ENCODE assay signal across 12 cellular contexts in genomic region chr1:6472391-6472790, GRCh38. TPM values are rescaled to one million over a fixed set of nuclear protein-coding genes. Genes with fewer than 3 reads are reported as not detected.
DNase-seq lines count a peak whose midpoint lies in the region; ATAC-seq, FAIRE-seq and TF ChIP-seq lines count a peak whose summit lies in the region.
"Had no signal": no experiment of that assay in that cellular context is flagged by ENCODE, and none has a peak within 500 bp of the region (broad histone marks: within the 10 kb centered on the region; RNA-seq: fewer than 3 reads in every experiment).

No MANE protein-coding gene starts in this region.

- H2AFZ ChIP-seq in HCT116 (ENCODE audit: low read depth, low read length, poor library complexity, severe bottlenecking): no peak overlapping the region
- no peak overlapping the region for H2AFZ ChIP-seq in GM12878 (ENCODE audit: control insufficient read depth, low read depth, low read length)

- POLR2A ChIA-PET in HCT116 (lab: Charles Lee) (interaction anchor here (1.0 to 1.5 kb wide), 2 partner anchors 19 to 32 kb away, joined by 3 to 7 read pairs; partner anchors contain the start of gene PLEKHG5), GM12878 (lab: Charles Lee) (no interaction called here)

- no peaks in the 10 kb centered on the region for H3K36me3 Mint-ChIP-seq in natural killer cell
- H3K36me3 Mint-ChIP-seq: memory B cell had no signal

- H3K4me1 Mint-ChIP-seq in natural killer cell: peaks cover 0 to 7% of the 10 kb centered on the region in 2 donors

- H3K4me3 ChIP-seq in HCT116 (replicated peaks in 1 of 2; ENCODE audit: low read depth in 1 of 2, low read length in 2 of 2): no peak overlapping the region
- no peak overlapping the region for H3K4me3 ChIP-seq in GM12878
- H3K4me3 ChIP-seq in lower lobe of right lung: no peak overlapping the region

- H3K9ac ChIP-seq in HCT116 (ENCODE audit: low read length) (no peak overlapping the region), GM12878 (ENCODE audit: control insufficient read depth, insufficient read depth, low read length) (no peak overlapping the region)

- no peak overlapping the region for H3K27ac Mint-ChIP-seq in natural killer cell
- H3K27ac Mint-ChIP-seq: activated CD4-positive, alpha-beta T cell treated with anti-CD3 and anti-CD28 coated beads, Interleukin-2, amount 10 ng/mL, durations not matched to agents 7 days and 5 days; memory B cell had no signal

- 42% methylated on average over 10 of the region's 10 CpGs for WGBS in GM12878 (ENCODE audit: insufficient coverage, insufficient replicate concordance, low lambda C conversion rate, missing lambda C conversion rate)

- H4K20me1 ChIP-seq in HCT116 (ENCODE audit: insufficient read depth) (no peaks in the 10 kb centered on the region), GM12878 (ENCODE audit: control insufficient read depth, insufficient read depth) (no peaks in the 10 kb centered on the region)

- H3K79me2 ChIP-seq in HCT116 (ENCODE audit: insufficient read depth, low read length) (no peaks in the 10 kb centered on the region), GM12878 (ENCODE audit: control insufficient read depth, insufficient read depth, low read length) (no peaks in the 10 kb centered on the region)

- RAD21 ChIA-PET in HCT116 (lab: Charles Lee; ENCODE audit: low non-redundant PET in 1 of 2, low total read pairs in 2 of 2, uncharacterized antibody in 2 of 2, unreplicated experiment in 2 of 2): interaction anchor here in 1 of 2 experiments (0.6 kb wide), 1 partner anchor 22 kb away, joined by 5 read pairs; no protein-coding TSS in a partner anchor
- RAD21 ChIA-PET in GM12878 (lab: Charles Lee; ENCODE audit: unreplicated experiment): no interaction called here

- TF ChIP-seq CTCF in C4-2B (conservative IDR thresholded peaks at IDR 0.05) (peak; percentile 49), HCT116 (IDR thresholded peaks at IDR 0.05 in 2 of 3, conservative IDR thresholded peaks at IDR 0.05 in 1 of 3; ENCODE audit: borderline replicate concordance in 1 of 3, insufficient read depth in 1 of 3, low read depth in 2 of 3, low read length in 2 of 3) (peak; percentile 30 to 87 (median 78); a peak in 5 of 6 replicates), GM12878 (IDR thresholded peaks at IDR 0.05 in 2 of 3, conservative IDR thresholded peaks at IDR 0.05 in 1 of 3; ENCODE audit: control insufficient read depth in 2 of 3, extremely low read depth in 1 of 3, insufficient read depth in 1 of 3, low read depth in 3 of 3, low read length in 3 of 3) (peak in 2 of 3 experiments; percentile 30 to 42; a peak in 3 of 6 replicates), lower lobe of right lung (IDR thresholded peaks at IDR 0.05) (peak; percentile 14), natural killer cell (IDR thresholded peaks at IDR 0.05) (no peak)

- H3K27ac ChIP-seq in C4-2B (no peak overlapping the region), HCT116 (ENCODE audit: low read depth, low read length) (peak overlapping the region; percentile 80), GM12878 (ENCODE audit: control insufficient read depth, insufficient read depth) (no peak overlapping the region), lower lobe of right lung (peak overlapping the region; percentile 58)

- H3K9me2 ChIP-seq in HCT116 (ENCODE audit: insufficient read depth): no peaks in the 10 kb centered on the region

- BruUV-seq in HCT116 (replicated peaks; lab: Mats Ljungman, UMichigan) (no TSS peak), GM12878 (replicated peaks; lab: Mats Ljungman, UMichigan) (no TSS peak)

- no peak for TF ChIP-seq POLR2A in HCT116 (IDR thresholded peaks at IDR 0.05; ENCODE audit: borderline replicate concordance, extremely low read depth, insufficient read depth, insufficient read length)
- TF ChIP-seq POLR2A in GM12878 (IDR thresholded peaks at IDR 0.05; ENCODE audit: low read depth, low read length): no peak

- FAIRE-seq in GM12878 (lab: Jason Lieb, UNC): no peak

- H3K36me3 ChIP-seq in HCT116 (ENCODE audit: control insufficient read depth in 1 of 2, insufficient read depth in 2 of 2, low read length in 2 of 2) (peaks cover 6 to 10% of the 10 kb centered on the region in 2 experiments; a peak in 2 of 4 replicates), GM12878 (ENCODE audit: control insufficient read depth in 2 of 2, insufficient read depth in 2 of 2, low read length in 1 of 2) (no peaks in the 10 kb centered on the region), lower lobe of right lung (peaks cover 15% of the 10 kb centered on the region)

- H3K4me1 ChIP-seq in HCT116 (ENCODE audit: control insufficient read depth in 1 of 2, insufficient read depth in 2 of 2, low read length in 2 of 2) (peaks cover 31 to 47% of the 10 kb centered on the region in 2 experiments), GM12878 (ENCODE audit: control insufficient read depth, insufficient read depth, low read length) (no peaks in the 10 kb centered on the region), lower lobe of right lung (peaks cover 7% of the 10 kb centered on the region)

- TF ChIP-seq EP300 in GM12878 (IDR thresholded peaks at IDR 0.05; ENCODE audit: borderline replicate concordance in 1 of 2, control insufficient read depth in 1 of 2, low read depth in 2 of 2, low read length in 2 of 2): no peak

- no peak for DNase-seq in HCT116 (ENCODE audit: low read depth, low spot score)
- DNase-seq in GM12878 (ENCODE audit: low read depth, low spot score): no peak
- no peak for DNase-seq in lower lobe of right lung
- no peak for DNase-seq in NCI-H2081 treated with DMSO at 0.1 percent for 48 hours (lab: John Stamatoyannopoulos, UW)
- DNase-seq in natural killer cell: no peak
- DNase-seq: activated CD4-positive, alpha-beta T cell treated with anti-CD3 and anti-CD28 coated beads, Interleukin-2, amount 10 ng/mL, durations not matched to agents 7 days and 5 days; NCI-H1694; Right ventricle myocardium superior had no signal

- no peak overlapping the region for H3K4me3 Mint-ChIP-seq in natural killer cell
- H3K4me3 Mint-ChIP-seq: activated CD4-positive, alpha-beta T cell treated with anti-CD3 and anti-CD28 coated beads, Interleukin-2, amount 10 ng/mL, durations not matched to agents 7 days and 5 days; memory B cell had no signal

- H3K9me3 ChIP-seq in HCT116 (ENCODE audit: control insufficient read depth in 1 of 2, insufficient read depth in 1 of 2, low read depth in 1 of 2, low read length in 2 of 2) (no peaks in the 10 kb centered on the region), GM12878 (replicated peaks; ENCODE audit: control insufficient read depth, insufficient read depth, low read length) (no peaks in the 10 kb centered on the region), lower lobe of right lung (no peaks in the 10 kb centered on the region)

- in situ Hi-C loops in GM12878 (cut with MboI): no loop called here

- H3K4me2 ChIP-seq in HCT116 (ENCODE audit: low read length) (peak overlapping the region; percentile 86), GM12878 (ENCODE audit: control insufficient read depth, insufficient read depth) (no peak overlapping the region)

- CTCF ChIA-PET in HCT116 (lab: Charles Lee): interaction anchor here (0.9 to 2.2 kb wide), 13 partner anchors 8 to 174 kb away, joined by 3 to 11 read pairs (median 6); partner anchors contain the start of genes HES2 and PLEKHG5
- CTCF ChIA-PET in GM12878 (lab: Yijun Ruan, JAX): interaction anchor here (0.7 to 1.0 kb wide), 3 partner anchors 8 to 33 kb away, joined by 3 to 5 read pairs (median 3); no protein-coding TSS in a partner anchor

- no peak for TF ChIP-seq RAD21 in HCT116 (IDR thresholded peaks at IDR 0.05; ENCODE audit: low read depth)
- TF ChIP-seq RAD21 in GM12878 (IDR thresholded peaks at IDR 0.05; ENCODE audit: insufficient read depth, low read depth, low read length): no peak

- SMC1A ChIA-PET in GM12878 (lab: Charles Lee; ENCODE audit: uncharacterized antibody, unreplicated experiment): no interaction called here

- ATAC-seq in HCT116 (peak; percentile 30), GM12878 (no peak), lower lobe of right lung (peak in 1 of 2 donors; percentile 3), HG03280 (IDR thresholded peaks at IDR 0.05; ENCODE audit: unreplicated experiment) (no peak), natural killer cell (no peak), HG03457 (IDR thresholded peaks at IDR 0.05; ENCODE audit: unreplicated experiment) (no peak)

- intact Hi-C loops in HCT116 (cut with micrococcal nuclease) (no loop called here), GM12878 (cut with micrococcal nuclease; ENCODE audit: unreplicated experiment) (loop anchor here (1.0 kb wide), 1 partner anchor 12 kb away; no protein-coding TSS in a partner anchor), lower lobe of right lung (cut with DNase I) (no loop called here), natural killer cell (cut with micrococcal nuclease) (no loop called here)

- H3K9me3 Mint-ChIP-seq in natural killer cell: no peaks in the 10 kb centered on the region
- H3K9me3 Mint-ChIP-seq: activated CD4-positive, alpha-beta T cell treated with anti-CD3 and anti-CD28 coated beads, Interleukin-2, amount 10 ng/mL, durations not matched to agents 7 days and 5 days; memory B cell had no signal

- H3K27me3 Mint-ChIP-seq in natural killer cell (ENCODE audit: low read depth in 2 of 2): peaks cover 0 to 2% of the 10 kb centered on the region in 2 donors
- H3K27me3 Mint-ChIP-seq: activated CD4-positive, alpha-beta T cell treated with anti-CD3 and anti-CD28 coated beads, Interleukin-2, amount 10 ng/mL, durations not matched to agents 7 days and 5 days had no signal

- H3K27me3 ChIP-seq in HCT116 (ENCODE audit: insufficient read depth, low read length) (no peaks in the 10 kb centered on the region), GM12878 (replicated peaks in 1 of 2; ENCODE audit: control insufficient read depth in 2 of 2, insufficient read depth in 2 of 2, low read length in 1 of 2) (no peaks in the 10 kb centered on the region), lower lobe of right lung (ENCODE audit: low read depth) (no peaks in the 10 kb centered on the region)

RNA-seq across cellular contexts. Expression of gene TNFRSF25, which starts 6.4 kb away (rescaled TPM):
- total RNA-seq in HCT116 (2021; ENCODE audit: unreplicated experiment): 27.5 TPM
- polyA plus RNA-seq in HCT116 (2012): 30.2 and 34.7 TPM in 2 replicates
- 12.4 and 16.1 TPM in 2 replicates for total RNA-seq in GM12878 (2013; cell fraction: nucleolus; rRNA removed)
- 0.16 TPM in 1 of 2 replicates, not detected in the other for total RNA-seq in GM12878 (2014; rRNA removed)
- total RNA-seq in GM12878 (2014; rRNA removed; fragmentation: Illumina TruSeq; extraction: Trizol): not detected in 2 replicates
- total RNA-seq in GM12878 (2021): 0.46 and 0.58 TPM in 2 replicates
- not detected for polyA plus RNA-seq in GM12878 (2011; ENCODE audit: low read depth)
- polyA plus RNA-seq in GM12878 (2011; rRNA removed): 5.0 and 8.6 TPM in 2 replicates
- 10.1 and 17.7 TPM in 2 replicates for polyA plus RNA-seq in GM12878 (2011; cell fraction: cytosol; rRNA removed)
- polyA plus RNA-seq in GM12878 (2011; cell fraction: nucleus; rRNA removed): 65.4 and 67.1 TPM in 2 replicates
- 0.11 and 0.36 TPM in 2 replicates for polyA plus RNA-seq in GM12878 (2012)
- polyA plus RNA-seq in GM12878 (2014; fragmentation: Illumina TruSeq; extraction: Trizol): not detected in 2 replicates
- polyA plus RNA-seq in GM12878 (2014; fragmentation: Nextera tagmentation; extraction: Ambion mirVana): not detected
- polyA plus RNA-seq in GM12878 (2014; rRNA removed): 0.30 and 1.00 TPM in 2 replicates
- polyA plus RNA-seq in GM12878 (2016; fragmentation: Nextera tagmentation; extraction: Ambion mirVana): under 1 TPM; 0.23 to 0.29 TPM
- 2.9 and 6.4 TPM in 2 replicates for polyA minus RNA-seq in GM12878 (2011; rRNA and poly(A)+ RNA removed)
- 2.3 and 3.7 TPM in 2 replicates for polyA minus RNA-seq in GM12878 (2011; cell fraction: cytosol; rRNA and poly(A)+ RNA removed)
- polyA minus RNA-seq in GM12878 (2011; cell fraction: nucleus; rRNA and poly(A)+ RNA removed): 3.4 and 5.3 TPM in 2 replicates
- total RNA-seq in lower lobe of right lung: 8.2 TPM
- 10 to 100 TPM; 14.5 to 41.5 (median 19.9) TPM for total RNA-seq in natural killer cell

RNA-seq across cellular contexts. Expression of gene PLEKHG5, which starts 19.1 kb away (rescaled TPM):
- total RNA-seq in HCT116 (2021; ENCODE audit: unreplicated experiment) (33.0 TPM), GM12878 (2014; rRNA removed) (0.33 and 0.51 TPM in 2 replicates), GM12878 (2014; rRNA removed; fragmentation: Illumina TruSeq; extraction: Trizol) (0.18 TPM in 2 replicates), GM12878 (2021) (0.69 and 1.1 TPM in 2 replicates), lower lobe of right lung (9.5 TPM), natural killer cell (1 to 10 TPM in 1 of 3 donors, under 1 TPM in 2; 0.16 to 1.1 (median 0.54) TPM)
- polyA plus RNA-seq in HCT116 (2012): 27.9 and 32.2 TPM in 2 replicates
- total RNA-seq in GM12878 (2013; cell fraction: nucleolus; rRNA removed): 2.0 and 2.4 TPM in 2 replicates
- polyA plus RNA-seq in GM12878 (2011; ENCODE audit: low read depth): 0.13 TPM
- polyA plus RNA-seq in GM12878 (2011; rRNA removed) (0.19 and 0.48 TPM in 2 replicates), GM12878 (2014; fragmentation: Illumina TruSeq; extraction: Trizol) (0.13 TPM in 1 of 2 replicates, not detected in the other), GM12878 (2014; fragmentation: Nextera tagmentation; extraction: Ambion mirVana) (under 1 TPM in 1 of 2 experiments, not detected in 1; 0.04 TPM), GM12878 (2014; rRNA removed) (0.69 and 0.79 TPM in 2 replicates), GM12878 (2016; fragmentation: Nextera tagmentation; extraction: Ambion mirVana) (under 1 TPM; 0.12 to 0.13 TPM)
- 0.49 and 0.82 TPM in 2 replicates for polyA plus RNA-seq in GM12878 (2011; cell fraction: cytosol; rRNA removed)
- polyA plus RNA-seq in GM12878 (2011; cell fraction: nucleus; rRNA removed): 3.7 and 5.2 TPM in 2 replicates
- polyA plus RNA-seq in GM12878 (2012): 0.29 and 0.49 TPM in 2 replicates
- 0.46 and 0.59 TPM in 2 replicates for polyA minus RNA-seq in GM12878 (2011; rRNA and poly(A)+ RNA removed)
- polyA minus RNA-seq in GM12878 (2011; cell fraction: cytosol; rRNA and poly(A)+ RNA removed): 0.52 and 0.53 TPM in 2 replicates
- 0.73 and 1.2 TPM in 2 replicates for polyA minus RNA-seq in GM12878 (2011; cell fraction: nucleus; rRNA and poly(A)+ RNA removed)

RNA-seq across cellular contexts. Expression of gene ESPN, which starts 47.8 kb away (rescaled TPM):
- 114 TPM for total RNA-seq in HCT116 (2021; ENCODE audit: unreplicated experiment)
- 112 and 113 TPM in 2 replicates for polyA plus RNA-seq in HCT116 (2012)
- total RNA-seq in GM12878 (2013; cell fraction: nucleolus; rRNA removed): 0.59 and 1.2 TPM in 2 replicates
- 0.44 TPM in 1 of 2 replicates, not detected in the other for total RNA-seq in GM12878 (2014; rRNA removed)
- not detected in 2 replicates for total RNA-seq in GM12878 (2014; rRNA removed; fragmentation: Illumina TruSeq; extraction: Trizol)
- 0.59 and 0.90 TPM in 2 replicates for total RNA-seq in GM12878 (2021)
- not detected for polyA plus RNA-seq in GM12878 (2011; ENCODE audit: low read depth)
- polyA plus RNA-seq in GM12878 (2011; rRNA removed): 0.19 and 0.71 TPM in 2 replicates
- polyA plus RNA-seq in GM12878 (2011; cell fraction: cytosol; rRNA removed): 0.43 and 0.60 TPM in 2 replicates
- 9.4 and 9.6 TPM in 2 replicates for polyA plus RNA-seq in GM12878 (2011; cell fraction: nucleus; rRNA removed)
- 0.51 and 0.54 TPM in 2 replicates for polyA plus RNA-seq in GM12878 (2012)
- polyA plus RNA-seq in GM12878 (2014; fragmentation: Illumina TruSeq; extraction: Trizol): not detected in 2 replicates
- not detected for polyA plus RNA-seq in GM12878 (2014; fragmentation: Nextera tagmentation; extraction: Ambion mirVana)
- 0.18 and 0.28 TPM in 2 replicates for polyA plus RNA-seq in GM12878 (2014; rRNA removed)
- polyA plus RNA-seq in GM12878 (2016; fragmentation: Nextera tagmentation; extraction: Ambion mirVana): not detected
- polyA minus RNA-seq in GM12878 (2011; rRNA and poly(A)+ RNA removed): 1.8 TPM in 1 of 2 replicates, not detected in the other
- polyA minus RNA-seq in GM12878 (2011; cell fraction: cytosol; rRNA and poly(A)+ RNA removed): 0.53 TPM in 1 of 2 replicates, not detected in the other
- polyA minus RNA-seq in GM12878 (2011; cell fraction: nucleus; rRNA and poly(A)+ RNA removed): 1.6 and 2.2 TPM in 2 replicates
- total RNA-seq in lower lobe of right lung: 8.3 TPM
- total RNA-seq in natural killer cell: 1 to 10 TPM; 1.1 to 2.0 (median 1.7) TPM

RNA-seq across cellular contexts. Expression of gene HES2, which starts 52.7 kb away (rescaled TPM):
- total RNA-seq in HCT116 (2021; ENCODE audit: unreplicated experiment) (8.4 TPM), GM12878 (2014; rRNA removed) (0.16 and 0.28 TPM in 2 replicates), GM12878 (2014; rRNA removed; fragmentation: Illumina TruSeq; extraction: Trizol) (0.13 and 0.14 TPM in 2 replicates), GM12878 (2021) (0.32 and 1.0 TPM in 2 replicates), lower lobe of right lung (6.4 TPM), natural killer cell (not detected)
- polyA plus RNA-seq in HCT116 (2012): 7.9 and 9.6 TPM in 2 replicates
- total RNA-seq in GM12878 (2013; cell fraction: nucleolus; rRNA removed): 0.38 and 0.49 TPM in 2 replicates
- polyA plus RNA-seq in GM12878 (2011; ENCODE audit: low read depth): 0.38 TPM
- polyA plus RNA-seq in GM12878 (2011; rRNA removed) (0.23 and 0.27 TPM in 2 replicates), GM12878 (2014; fragmentation: Illumina TruSeq; extraction: Trizol) (0.13 and 0.16 TPM in 2 replicates), GM12878 (2014; fragmentation: Nextera tagmentation; extraction: Ambion mirVana) (under 1 TPM; 0.13 TPM), GM12878 (2014; rRNA removed) (0.16 and 0.49 TPM in 2 replicates), GM12878 (2016; fragmentation: Nextera tagmentation; extraction: Ambion mirVana) (1 to 10 TPM; 1.2 to 2.0 TPM)
- 0.33 and 0.35 TPM in 2 replicates for polyA plus RNA-seq in GM12878 (2011; cell fraction: cytosol; rRNA removed)
- 0.26 and 0.43 TPM in 2 replicates for polyA plus RNA-seq in GM12878 (2011; cell fraction: nucleus; rRNA removed)
- 0.89 and 1.5 TPM in 2 replicates for polyA plus RNA-seq in GM12878 (2012)
- 0.15 and 0.31 TPM in 2 replicates for polyA minus RNA-seq in GM12878 (2011; rRNA and poly(A)+ RNA removed)
- polyA minus RNA-seq in GM12878 (2011; cell fraction: cytosol; rRNA and poly(A)+ RNA removed): 0.62 TPM in 1 of 2 replicates, not detected in the other
- 0.12 and 0.57 TPM in 2 replicates for polyA minus RNA-seq in GM12878 (2011; cell fraction: nucleus; rRNA and poly(A)+ RNA removed)
- total RNA-seq: Right ventricle myocardium superior had no signal

Comparison
In these comparisons a context has a peak if more than half of its experiments do, and no peak if none do; other contexts are left out.
1. H3K27ac ChIP-seq: peak in HCT116 (single experiment) and lower lobe of right lung (single experiment); none in C4-2B (single experiment) and GM12878 (single experiment).
2. RNA of gene ESPN, which starts 47.8 kb away (total RNA-seq): 114 TPM in HCT116 (single experiment); 8.3 TPM in lower lobe of right lung (single experiment), 1.1 to 2.0 TPM in natural killer cell and 0.44 to 1.2 TPM in GM12878; every median in the first group is over 10 times any median in the second.